Comparison of ENCODE assay signal across 9 cellular contexts in the genomic region with DNA sequence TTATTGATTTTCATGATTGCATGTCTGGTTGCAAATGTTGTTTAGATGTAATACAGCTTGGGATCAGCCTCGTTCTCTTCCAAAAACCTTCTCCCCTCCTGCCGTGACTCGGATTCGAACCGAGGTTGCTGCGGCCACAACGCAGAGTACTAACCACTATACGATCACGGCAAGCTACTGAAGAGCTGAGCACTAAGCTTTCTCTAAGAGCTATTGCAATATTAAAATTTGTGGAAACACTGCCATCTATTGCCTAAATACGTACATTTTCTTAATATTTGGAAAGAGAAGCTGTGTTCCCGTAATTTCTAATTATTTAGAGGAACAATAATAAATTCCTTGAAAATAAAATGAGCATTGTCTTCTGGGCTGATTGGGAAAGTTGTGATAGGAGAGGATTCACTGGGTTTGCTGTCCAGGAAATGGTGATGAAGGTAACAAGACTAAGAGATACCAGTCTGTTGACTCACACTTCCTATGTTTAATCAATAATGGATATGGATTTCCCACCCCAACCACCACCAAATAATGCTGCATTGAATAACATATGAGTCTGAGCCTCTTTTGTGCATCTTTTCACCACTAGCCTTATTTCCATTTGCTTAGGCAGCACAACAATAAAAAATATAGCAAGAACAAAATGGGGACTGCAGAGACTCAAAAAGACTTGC.
DNase-seq lines count a peak whose midpoint lies in the region; ATAC-seq, FAIRE-seq and TF ChIP-seq lines count a peak whose summit lies in the region.
"Had no signal": no experiment of that assay in that cellular context is flagged by ENCODE, and none has a peak within 500 bp of the region (broad histone marks: within the 10 kb centered on the region; RNA-seq: fewer than 3 reads in every experiment).

No MANE protein-coding gene starts in this region.

- H3K27ac ChIP-seq in A549 (no peak overlapping the region), mesendoderm (ENCODE audit: low read depth, low read length) (no peak overlapping the region)
- H3K27ac ChIP-seq in naive thymus-derived CD4-positive, alpha-beta T cell (ENCODE audit: low read depth, low read length) = no peak overlapping the region

- ATAC-seq in A549 (peak; percentile 68 to 91), HG03108 (IDR thresholded peaks at IDR 0.05; ENCODE audit: unreplicated experiment) (no peak)
- ATAC-seq in naive thymus-derived CD4-positive, alpha-beta T cell = no peak

- no peaks in the 10 kb centered on the region for H3K79me2 ChIP-seq in mesendoderm (ENCODE audit: control insufficient read depth, insufficient read depth, low read length)

- peak; percentile 75 to 76 for TF ChIP-seq RAD21 in A549 (conservative IDR thresholded peaks at IDR 0.05 in 1 of 2, IDR thresholded peaks at IDR 0.05 in 1 of 2)

- TF ChIP-seq POLR2A in A549 (IDR thresholded peaks at IDR 0.05; ENCODE audit: low read length) = no peak

- DNase-seq in A549 (ENCODE audit: low read depth in 1 of 2, low spot score in 1 of 2) (peak; percentile 15 to 76), HEK293T (ENCODE audit: extremely low spot score) (peak; percentile 16), RPMI7951 (ENCODE audit: low read depth) (peak; percentile 34), fibroblast of the aortic adventitia (ENCODE audit: low read depth) (peak; percentile 89), pulmonary artery endothelial cell (ENCODE audit: low read depth, low spot score) (peak; percentile 54), mesendoderm (no peak)
- no peak for DNase-seq in naive thymus-derived CD4-positive, alpha-beta T cell

- H3K4me2 ChIP-seq in A549 = peak overlapping the region; percentile 38
- no peak overlapping the region for H3K4me2 ChIP-seq in mesendoderm (ENCODE audit: low read length)

- H3K27me3 Mint-ChIP-seq in naive thymus-derived CD4-positive, alpha-beta T cell = peaks cover 5 to 32% (median 23%) of the 10 kb centered on the region in 5 donors

- H3K27me3 ChIP-seq in mesendoderm (ENCODE audit: insufficient read depth, low read length, poor library complexity) = no peaks in the 10 kb centered on the region
- H3K27me3 ChIP-seq in naive thymus-derived CD4-positive, alpha-beta T cell (ENCODE audit: control insufficient read depth in 2 of 2, insufficient read depth in 2 of 2, low read length in 2 of 2) = no peaks in the 10 kb centered on the region

- no peak overlapping the region for H3K27ac Mint-ChIP-seq in naive thymus-derived CD4-positive, alpha-beta T cell
- H3K27ac Mint-ChIP-seq: activated naive CD8-positive, alpha-beta T cell had no signal

- H3K4ac ChIP-seq in mesendoderm (ENCODE audit: low read depth, low read length) = no peak overlapping the region

- no peaks in the 10 kb centered on the region for H3K36me3 ChIP-seq in mesendoderm (ENCODE audit: control insufficient read depth, insufficient read depth, low read length)
- no peaks in the 10 kb centered on the region for H3K36me3 ChIP-seq in naive thymus-derived CD4-positive, alpha-beta T cell (ENCODE audit: control insufficient read depth in 2 of 3, insufficient read depth in 3 of 3, low read length in 3 of 3)

- TF ChIP-seq CTCF in A549 (IDR thresholded peaks at IDR 0.05) (peak; percentile 62), fibroblast of the aortic adventitia (IDR thresholded peaks at IDR 0.05; ENCODE audit: insufficient read depth, low read length) (peak; percentile 41)

- H3K18ac ChIP-seq in mesendoderm (ENCODE audit: low read length) = no peak overlapping the region

- H3K4me1 Mint-ChIP-seq in naive thymus-derived CD4-positive, alpha-beta T cell = no peaks in the 10 kb centered on the region

- no peaks in the 10 kb centered on the region for H3K36me3 Mint-ChIP-seq in naive thymus-derived CD4-positive, alpha-beta T cell
- H3K36me3 Mint-ChIP-seq: activated naive CD8-positive, alpha-beta T cell had no signal

- H2BK5ac ChIP-seq in mesendoderm (ENCODE audit: low read length) = no peak overlapping the region

- H3K23ac ChIP-seq in mesendoderm (ENCODE audit: low read length) = no peak overlapping the region

- no peak overlapping the region for H2BK15ac ChIP-seq in mesendoderm (replicated peaks; ENCODE audit: low read depth)

- H3K4me3 ChIP-seq in A549 (0 out of 3 replicates have a peak overlapping the region, but pooled peaks have one; percentile 13), fibroblast of the aortic adventitia (ENCODE audit: low read depth, low read length) (no peak overlapping the region), mesendoderm (ENCODE audit: low read length) (no peak overlapping the region)
- no peak overlapping the region for H3K4me3 ChIP-seq in naive thymus-derived CD4-positive, alpha-beta T cell (ENCODE audit: low read length)

- CTCF ChIA-PET in A549 (lab: Yijun Ruan, JAX) = interaction anchor here (0.8 to 2.0 kb wide), 21 partner anchors 8 to 1733 kb away, joined by 3 to 13 read pairs (median 4); no protein-coding TSS in a partner anchor
- CTCF ChIA-PET in HEK293T (lab: Yijun Ruan, JAX) = interaction anchor here (0.7 to 1.6 kb wide), 3 partner anchors 9 to 68 kb away, joined by 3 to 6 read pairs (median 3); no protein-coding TSS in a partner anchor
- CTCF ChIA-PET in naive thymus-derived CD4-positive, alpha-beta T cell (lab: Charles Lee) = no interaction called here

- H2BK120ac ChIP-seq in mesendoderm (ENCODE audit: low read depth, low read length) = no peak overlapping the region

- no peak overlapping the region for H4K8ac ChIP-seq in mesendoderm (ENCODE audit: low read depth, low read length)

- H3K4me1 ChIP-seq in A549 (peaks cover 3% of the 10 kb centered on the region; the same call in 1 of the 3 replicates), mesendoderm (ENCODE audit: control insufficient read depth, low read depth, low read length) (peaks cover 2% of the 10 kb centered on the region)
- H3K4me1 ChIP-seq in naive thymus-derived CD4-positive, alpha-beta T cell (ENCODE audit: control insufficient read depth in 2 of 2, insufficient read depth in 2 of 2, low read length in 2 of 2) = no peaks in the 10 kb centered on the region

- no peak for TF ChIP-seq EP300 in A549 (IDR thresholded peaks at IDR 0.05)

- no peaks in the 10 kb centered on the region for H3K79me1 ChIP-seq in mesendoderm (ENCODE audit: low read length)

- intact Hi-C loops in naive thymus-derived CD4-positive, alpha-beta T cell (cut with micrococcal nuclease) = no loop called here

- H3K4me3 Mint-ChIP-seq in naive thymus-derived CD4-positive, alpha-beta T cell = no peak overlapping the region
- H3K4me3 Mint-ChIP-seq: activated naive CD8-positive, alpha-beta T cell had no signal

- WGBS in A549 (ENCODE audit: missing lambda C conversion rate) = 1% methylated on average over 11 of the region's 11 CpGs
- no CpG with 5 or more reads among the region's 11 CpGs for WGBS in mesendoderm (ENCODE audit: extremely low coverage, insufficient coverage, low lambda C conversion rate)

- H2AK5ac ChIP-seq in mesendoderm (ENCODE audit: low read length) = no peak overlapping the region

- no peak overlapping the region for H4K5ac ChIP-seq in mesendoderm (ENCODE audit: low read length)

- peaks cover 3% of the 10 kb centered on the region; the same call in 1 of the 3 replicates for H3K9me3 ChIP-seq in A549
- H3K9me3 ChIP-seq in naive thymus-derived CD4-positive, alpha-beta T cell (ENCODE audit: control insufficient read depth in 2 of 3, low read length in 3 of 3) = no peaks in the 10 kb centered on the region

- H3K9me3 Mint-ChIP-seq in naive thymus-derived CD4-positive, alpha-beta T cell = no peaks in the 10 kb centered on the region

- POLR2A ChIA-PET in A549 (lab: Yijun Ruan, JAX) (no interaction called here), HEK293T (lab: Yijun Ruan, JAX) (interaction anchor here (0.6 kb wide), 1 partner anchor 75 kb away, joined by 3 read pairs; no protein-coding TSS in a partner anchor)
- POLR2A ChIA-PET in naive thymus-derived CD4-positive, alpha-beta T cell (lab: Charles Lee) = no interaction called here

- H3K9ac ChIP-seq in mesendoderm (ENCODE audit: low read length) = no peak overlapping the region

- H3K56ac ChIP-seq in mesendoderm (ENCODE audit: low read length) = no peak overlapping the region

- no peak for FAIRE-seq in A549 (lab: Jason Lieb, UNC)

TF ChIP-seq in A549, 52 proteins besides CTCF, POLR2A, EP300 and RAD21:
- TF ChIP-seq ZSCAN20 (CRISPR knock-in tag; IDR thresholded peaks at IDR 0.05) = no peak
- peak; percentile 62 for TF ChIP-seq SMC3 (IDR thresholded peaks at IDR 0.05)
- no peak for TF ChIP-seq KDM5A (IDR thresholded peaks at IDR 0.05)
- TF ChIP-seq SREBF2 (IDR thresholded peaks at IDR 0.05) = peak; percentile 53

TF ChIP-seq in HEK293T, 16 proteins besides CTCF, POLR2A, EP300 and RAD21:
- TF ChIP-seq BHLHE40 (IDR thresholded peaks at IDR 0.05; ENCODE audit: borderline replicate concordance) (no peak), TARDBP (IDR thresholded peaks at IDR 0.05) (no peak), ARNT (IDR thresholded peaks at IDR 0.05) (no peak), FOXK2 (IDR thresholded peaks at IDR 0.05) (no peak), L3MBTL2 (conservative IDR thresholded peaks at IDR 0.05) (no peak)

Comparison
In these comparisons a context has a peak if more than half of its experiments do, and no peak if none do; other contexts are left out.
1. ATAC-seq: peak in A549 (2 of 2); none in naive thymus-derived CD4-positive, alpha-beta T cell (single experiment) and HG03108 (single experiment).
2. DNase-seq: peak in A549 (2 of 2), HEK293T (single experiment), RPMI7951 (single experiment), fibroblast of the aortic adventitia (single experiment) and pulmonary artery endothelial cell (single experiment); none in mesendoderm (single experiment) and naive thymus-derived CD4-positive, alpha-beta T cell (0 of 9).